Comparison of ENCODE assay signal across 13 cellular contexts in genomic region chr4:139367421-139368090, GRCh38.
A peak's percentile ranks its signal among the peaks of the same experiment; 100 is the strongest.
DNase-seq lines count a peak whose midpoint lies in the region; ATAC-seq, FAIRE-seq and TF ChIP-seq lines count a peak whose summit lies in the region.
"Had no signal": no experiment of that assay in that cellular context is flagged by ENCODE, and none has a peak within 500 bp of the region (broad histone marks: within the 10 kb centered on the region; RNA-seq: fewer than 3 reads in every experiment).

No MANE protein-coding gene starts in this region.

- peaks cover 52% of the 10 kb centered on the region for H3K36me3 Mint-ChIP-seq in CD4-positive, CD25-positive, alpha-beta regulatory T cell
- H3K36me3 Mint-ChIP-seq in nephron (ENCODE audit: low read depth): peaks cover 73% of the 10 kb centered on the region

- H3K36me3 ChIP-seq in CD4-positive, CD25-positive, alpha-beta regulatory T cell (ENCODE audit: control insufficient read depth, insufficient read depth, low read length): peaks cover 71% of the 10 kb centered on the region
- peaks cover 0 to 40% (median 0%) of the 10 kb centered on the region in 3 donors for H3K36me3 ChIP-seq in Peyer's patch

- H3K4me3 ChIP-seq in CD4-positive, CD25-positive, alpha-beta regulatory T cell (ENCODE audit: low read depth, low read length): no peak overlapping the region
- no peak overlapping the region for H3K4me3 ChIP-seq in choroid plexus epithelial cell (ENCODE audit: low read depth, low read length)
- H3K4me3 ChIP-seq in Peyer's patch: no peak overlapping the region

- H3K27ac ChIP-seq in CD4-positive, CD25-positive, alpha-beta regulatory T cell (ENCODE audit: insufficient read depth, low read length, poor library complexity, severe bottlenecking): no peak overlapping the region
- H3K27ac ChIP-seq in Peyer's patch: no peak overlapping the region
- H3K27ac ChIP-seq: HL-60 had no signal

- H3K27ac Mint-ChIP-seq in CD4-positive, CD25-positive, alpha-beta regulatory T cell: peak overlapping the region; percentile 3 to 64 (median 25)
- peak overlapping the region; percentile 51 to 73 (median 63) for H3K27ac Mint-ChIP-seq in nephron
- no peak overlapping the region for H3K27ac Mint-ChIP-seq in stimulated activated naive CD8-positive, alpha-beta T cell treated with anti-CD3 and anti-CD28 coated beads, Interleukin-15, amount 100 ng/mL, for 72 hours
- H3K27ac Mint-ChIP-seq: activated naive CD4-positive, alpha-beta T cell treated with anti-CD3 and anti-CD28 coated beads, Interleukin-2, amount 50 U/mL, for 24 hours had no signal

- ATAC-seq in CD4-positive, CD25-positive, alpha-beta regulatory T cell (ENCODE audit: low read depth in 2 of 2): no peak
- ATAC-seq in stimulated activated naive CD8-positive, alpha-beta T cell treated with anti-CD3 and anti-CD28 coated beads, Interleukin-15, amount 100 ng/mL, for 72 hours: no peak

- no peaks in the 10 kb centered on the region for H3K9me3 Mint-ChIP-seq in CD4-positive, CD25-positive, alpha-beta regulatory T cell
- H3K9me3 Mint-ChIP-seq in nephron: no peaks in the 10 kb centered on the region
- no peaks in the 10 kb centered on the region for H3K9me3 Mint-ChIP-seq in stimulated activated naive CD8-positive, alpha-beta T cell treated with anti-CD3 and anti-CD28 coated beads, Interleukin-15, amount 100 ng/mL, for 72 hours
- H3K9me3 Mint-ChIP-seq: activated naive CD4-positive, alpha-beta T cell treated with anti-CD3 and anti-CD28 coated beads, Interleukin-2, amount 50 U/mL, for 24 hours had no signal

- H3K4me1 Mint-ChIP-seq in CD4-positive, CD25-positive, alpha-beta regulatory T cell: peaks cover 3 to 13% (median 8%) of the 10 kb centered on the region in 4 donors
- peaks cover 11% of the 10 kb centered on the region for H3K4me1 Mint-ChIP-seq in nephron
- no peaks in the 10 kb centered on the region for H3K4me1 Mint-ChIP-seq in stimulated activated naive CD8-positive, alpha-beta T cell treated with anti-CD3 and anti-CD28 coated beads, Interleukin-15, amount 100 ng/mL, for 72 hours

- H3K9me3 ChIP-seq in CD4-positive, CD25-positive, alpha-beta regulatory T cell (ENCODE audit: control insufficient read depth in 2 of 2, low read length in 2 of 2): no peaks in the 10 kb centered on the region
- H3K9me3 ChIP-seq in Peyer's patch: no peaks in the 10 kb centered on the region

- no peak overlapping the region for H3K4me3 Mint-ChIP-seq in CD4-positive, CD25-positive, alpha-beta regulatory T cell
- no peak overlapping the region for H3K4me3 Mint-ChIP-seq in nephron
- H3K4me3 Mint-ChIP-seq in stimulated activated naive CD8-positive, alpha-beta T cell treated with anti-CD3 and anti-CD28 coated beads, Interleukin-15, amount 100 ng/mL, for 72 hours: no peak overlapping the region
- H3K4me3 Mint-ChIP-seq: activated naive CD4-positive, alpha-beta T cell treated with anti-CD3 and anti-CD28 coated beads, Interleukin-2, amount 50 U/mL, for 24 hours had no signal

- no peak for TF ChIP-seq CTCF in choroid plexus epithelial cell (conservative IDR thresholded peaks at IDR 0.05; ENCODE audit: low read depth, low read length)
- TF ChIP-seq CTCF in nephron (IDR thresholded peaks at IDR 0.05; ENCODE audit: unreplicated experiment in 3 of 3): no peak
- no peak for TF ChIP-seq CTCF in Peyer's patch (IDR thresholded peaks at IDR 0.05)
- no peak for TF ChIP-seq CTCF in GM10266 (IDR thresholded peaks at IDR 0.05; ENCODE audit: control insufficient read depth, insufficient read depth, low read depth, missing control alignments)

- no peaks in the 10 kb centered on the region for H3K27me3 ChIP-seq in CD4-positive, CD25-positive, alpha-beta regulatory T cell (ENCODE audit: control insufficient read depth, insufficient read depth, low read length)
- H3K27me3 ChIP-seq in Peyer's patch: no peaks in the 10 kb centered on the region

- no peak for DNase-seq in CD4-positive, CD25-positive, alpha-beta regulatory T cell
- DNase-seq in HTR-8/SVneo (ENCODE audit: insufficient read length, low spot score): peak; percentile 12
- DNase-seq in choroid plexus epithelial cell (ENCODE audit: low read depth): peak; percentile 47
- DNase-seq in glomerular visceral epithelial cell (ENCODE audit: extremely low spot score): no peak
- no peak for DNase-seq in Peyer's patch
- DNase-seq in stimulated activated naive CD8-positive, alpha-beta T cell treated with anti-CD3 and anti-CD28 coated beads, Interleukin-15, amount 100 ng/mL, for 72 hours: no peak
- no peak for DNase-seq in GM10266 (ENCODE audit: extremely low spot score)
- DNase-seq: NCI-H446 treated with DMSO at 0.1 percent for 48 hours, SHP77 treated with DMSO at 0.1 percent for 48 hours had no signal

- no peaks in the 10 kb centered on the region for H3K4me1 ChIP-seq in CD4-positive, CD25-positive, alpha-beta regulatory T cell (ENCODE audit: control insufficient read depth, insufficient read depth, low read length, poor library complexity, severe bottlenecking)
- no peaks in the 10 kb centered on the region for H3K4me1 ChIP-seq in Peyer's patch

- no peak for TF ChIP-seq POLR2A in Peyer's patch (IDR thresholded peaks at IDR 0.05)

- H3K27me3 Mint-ChIP-seq in CD4-positive, CD25-positive, alpha-beta regulatory T cell: no peaks in the 10 kb centered on the region
- no peaks in the 10 kb centered on the region for H3K27me3 Mint-ChIP-seq in nephron (ENCODE audit: low read depth)
- no peaks in the 10 kb centered on the region for H3K27me3 Mint-ChIP-seq in stimulated activated naive CD8-positive, alpha-beta T cell treated with anti-CD3 and anti-CD28 coated beads, Interleukin-15, amount 100 ng/mL, for 72 hours
- H3K27me3 Mint-ChIP-seq: activated naive CD4-positive, alpha-beta T cell treated with anti-CD3 and anti-CD28 coated beads, Interleukin-2, amount 50 U/mL, for 24 hours had no signal

- no peak for FAIRE-seq in HTR-8/SVneo (lab: Jason Lieb, UNC)
- FAIRE-seq: GM12891 had no signal

Comparison
In these comparisons a context has a peak if more than half of its experiments do, and no peak if none do; other contexts are left out.
1. DNase-seq: peak in HTR-8/SVneo (single experiment) and choroid plexus epithelial cell (single experiment); none in CD4-positive, CD25-positive, alpha-beta regulatory T cell (0 of 3), glomerular visceral epithelial cell (single experiment), Peyer's patch (0 of 3), stimulated activated naive CD8-positive, alpha-beta T cell treated with anti-CD3 and anti-CD28 coated beads, Interleukin-15, amount 100 ng/mL, for 72 hours (0 of 2) and GM10266 (single experiment).
2. H3K27ac Mint-ChIP-seq: peak in CD4-positive, CD25-positive, alpha-beta regulatory T cell (3 of 3) and nephron (3 of 3); none in stimulated activated naive CD8-positive, alpha-beta T cell treated with anti-CD3 and anti-CD28 coated beads, Interleukin-15, amount 100 ng/mL, for 72 hours (0 of 2).